Comparison of ENCODE assay signal across 17 cellular contexts in the genomic region with DNA sequence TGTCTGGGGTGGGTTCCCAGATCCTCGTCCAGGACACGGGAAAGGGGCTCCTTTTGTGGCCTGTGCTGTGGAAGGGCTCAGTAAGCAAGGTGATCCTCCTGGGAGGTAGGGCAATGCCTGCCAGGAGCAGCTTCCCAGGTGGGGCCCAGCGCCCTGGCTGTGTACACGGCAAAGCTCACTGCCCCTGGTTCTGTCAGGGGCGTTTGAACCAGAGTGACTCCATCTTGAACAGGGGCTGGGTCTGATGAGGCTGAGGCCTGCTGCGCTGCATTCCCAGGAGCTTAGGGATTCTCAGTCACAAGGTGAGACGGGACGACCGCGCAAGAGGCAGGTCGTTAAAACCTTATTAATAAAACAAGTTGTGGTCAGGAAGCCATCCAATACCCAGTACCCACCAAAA.
"Had no signal": no experiment of that assay in that cellular context is flagged by ENCODE, and none has a peak within 500 bp of the region (broad histone marks: within the 10 kb centered on the region; RNA-seq: fewer than 3 reads in every experiment).

No MANE protein-coding gene starts in this region.

- DNase-seq: activated B cell treated with CpG ODN at 0.5 μM for 24 hours; activated CD4-positive, alpha-beta T cell treated with anti-CD3 and anti-CD28 coated beads for 48 hours; activated CD8-positive, alpha-beta T cell treated with anti-CD3 and anti-CD28 coated beads for 36 hours; activated gamma-delta T cell; activated T-cell treated with anti-CD3 and anti-CD28 coated beads, Interleukin-2, amount 50 U/mL, for 48 hours; amniotic stem cell; effector CD8-positive, alpha-beta T cell; foreskin fibroblast; hypothalamus; ovary; stimulated activated CD4-positive, alpha-beta T cell treated with anti-CD3 and anti-CD28 coated beads, Interleukin-2, amount 100 ng/mL, for 48 hours; stimulated activated naive CD4-positive, alpha-beta T cell; substantia nigra; trophoblast cell had no signal

- H3K36me3 ChIP-seq: ovary had no signal

- H3K27me3 ChIP-seq: ovary had no signal

- ATAC-seq: activated CD8-positive, alpha-beta T cell treated with anti-CD3 and anti-CD28 coated beads for 36 hours had no signal

- H3K9me3 Mint-ChIP-seq: activated B cell treated with CpG ODN at 0.5 μM for 24 hours; activated CD8-positive, alpha-beta T cell treated with anti-CD3 and anti-CD28 coated beads for 36 hours; central memory CD8-positive, alpha-beta T cell; neural crest cell had no signal

- H3K27ac ChIP-seq: ovary had no signal

- H3K36me3 Mint-ChIP-seq: activated naive CD8-positive, alpha-beta T cell had no signal

- H3K4me3 Mint-ChIP-seq: activated B cell treated with CpG ODN at 0.5 μM for 24 hours; activated CD8-positive, alpha-beta T cell treated with anti-CD3 and anti-CD28 coated beads for 36 hours; activated naive CD8-positive, alpha-beta T cell; central memory CD8-positive, alpha-beta T cell; neural crest cell had no signal

- H3K4me3 ChIP-seq: ovary had no signal

- H3K9me3 ChIP-seq: ovary had no signal

- H3K27ac Mint-ChIP-seq: activated B cell treated with CpG ODN at 0.5 μM for 24 hours; activated CD8-positive, alpha-beta T cell treated with anti-CD3 and anti-CD28 coated beads for 36 hours; activated naive CD8-positive, alpha-beta T cell had no signal

- H3K4me1 Mint-ChIP-seq: central memory CD8-positive, alpha-beta T cell had no signal
